Comparison of ENCODE assay signal across 6 cellular contexts in the genomic region with DNA sequence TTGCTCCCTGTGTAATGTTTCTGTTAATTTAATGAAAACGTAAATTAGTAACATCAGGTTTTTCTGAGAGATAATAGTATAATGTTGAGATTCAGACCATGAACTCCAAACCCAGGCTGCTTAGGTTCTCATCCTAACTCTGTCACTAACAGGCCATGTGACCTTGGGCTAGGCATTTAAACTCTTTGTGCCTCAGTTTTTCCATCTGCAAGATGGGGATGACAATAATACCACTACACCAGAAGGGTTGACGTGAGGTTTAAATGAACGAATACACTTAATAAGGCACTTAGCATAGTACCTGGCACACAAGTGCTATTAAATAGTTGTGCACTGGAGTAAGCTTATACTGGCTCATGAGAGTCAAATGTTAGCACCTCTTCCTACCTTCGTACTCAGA.
"Had no signal": no experiment of that assay in that cellular context is flagged by ENCODE, and none has a peak within 500 bp of the region (broad histone marks: within the 10 kb centered on the region; RNA-seq: fewer than 3 reads in every experiment).

No MANE protein-coding gene starts in this region.

- FAIRE-seq: HTR-8/SVneo had no signal

- H3K4me2 ChIP-seq: KMS-11 had no signal

- H3K9ac ChIP-seq: KMS-11 had no signal

- H3K27ac ChIP-seq: HL-60, KMS-11 had no signal

- DNase-seq: IMR-90, KBM-7, KG1 had no signal
